ENCODE assay signal across 12 cellular contexts in genomic region chr14:88614218-88614907, GRCh38. TPM values are rescaled to one million over a fixed set of nuclear protein-coding genes. Genes with fewer than 3 reads are reported as not detected.
DNase-seq lines count a peak whose midpoint lies in the region; ATAC-seq and TF ChIP-seq lines count a peak whose summit lies in the region.
"Had no signal": no experiment of that assay in that cellular context is flagged by ENCODE, and none has a peak within 500 bp of the region (broad histone marks: within the 10 kb centered on the region; RNA-seq: fewer than 3 reads in every experiment).

No MANE protein-coding gene starts in this region.

- no peaks in the 10 kb centered on the region for H3K27me3 ChIP-seq in mammary epithelial cell (ENCODE audit: insufficient read depth, low read length)

- H3K4me3 ChIP-seq in GM12865 (ENCODE audit: low read depth, low read length): no peak overlapping the region
- H3K4me3 ChIP-seq in mammary epithelial cell (replicated peaks in 1 of 3; ENCODE audit: insufficient read depth in 1 of 3, low read depth in 2 of 3, low read length in 3 of 3): no peak overlapping the region
- H3K4me3 ChIP-seq in OCI-LY7 (ENCODE audit: low read depth, low read length, poor library complexity, severe bottlenecking): no peak overlapping the region
- H3K4me3 ChIP-seq: GM23338 had no signal

- no peaks in the 10 kb centered on the region for H3K9me2 ChIP-seq in OCI-LY7 (ENCODE audit: insufficient read depth, low read length)

- intact Hi-C loops in mammary epithelial cell (cut with micrococcal nuclease): no loop called here
- intact Hi-C loops in OCI-LY7 (cut with micrococcal nuclease; ENCODE audit: unreplicated experiment): no loop called here

- H3K4me2 ChIP-seq in mammary epithelial cell (ENCODE audit: insufficient read depth, low read depth, low read length) (peak overlapping the region; percentile 3), OCI-LY7 (ENCODE audit: low read length) (no peak overlapping the region)
- H3K4me2 ChIP-seq: GM23338 had no signal

- in situ Hi-C loops in mammary epithelial cell (cut with MboI; ENCODE audit: low sequenced_read_pairs in 2 of 2): no loop called here

- H4K20me1 ChIP-seq in mammary epithelial cell (ENCODE audit: insufficient read depth, low read length) (no peaks in the 10 kb centered on the region), OCI-LY7 (ENCODE audit: insufficient read depth, low read length) (no peaks in the 10 kb centered on the region)

- peak overlapping the region; percentile 43 for H3K27ac ChIP-seq in mammary epithelial cell (ENCODE audit: insufficient read depth, low read depth, low read length)
- no peak overlapping the region for H3K27ac ChIP-seq in OCI-LY7 (ENCODE audit: low read depth, low read length, poor library complexity, severe bottlenecking)
- H3K27ac ChIP-seq: parathyroid adenoma had no signal

- no peaks in the 10 kb centered on the region for H3K27me3 Mint-ChIP-seq in osteocyte (ENCODE audit: unreplicated experiment)
- H3K27me3 Mint-ChIP-seq in activated CD4-positive, alpha-beta memory T cell treated with anti-CD3 and anti-CD28 coated beads, Interleukin-2, amount 10 ng/mL, durations not matched to agents 7 days and 5 days: no peaks in the 10 kb centered on the region

- TF ChIP-seq CTCF in GM12865 (IDR thresholded peaks at IDR 0.05; ENCODE audit: insufficient read depth, low read depth, low read length, missing control alignments) (no peak), mammary epithelial cell (conservative IDR thresholded peaks at IDR 0.05 in 1 of 2, IDR thresholded peaks at IDR 0.05 in 1 of 2; ENCODE audit: extremely low read depth in 1 of 2, insufficient read depth in 1 of 2, low read depth in 1 of 2, low read length in 2 of 2) (no peak), osteocyte (IDR thresholded peaks at IDR 0.05) (no peak), OCI-LY7 (conservative IDR thresholded peaks at IDR 0.05; ENCODE audit: low read length) (no peak)

- 63% methylated on average over 3 of the region's 3 CpGs for WGBS in mammary epithelial cell (ENCODE audit: low coverage, missing lambda C conversion rate)

- ATAC-seq in HG03432 (IDR thresholded peaks at IDR 0.05; ENCODE audit: unreplicated experiment) (peak; percentile 58), HG03045 (IDR thresholded peaks at IDR 0.05; ENCODE audit: unreplicated experiment) (no peak)
- ATAC-seq: GM23338 had no signal

- peak; percentile 10 for DNase-seq in GM12865 (ENCODE audit: low read depth)
- DNase-seq in mammary epithelial cell: peak; percentile 32
- DNase-seq in osteocyte (ENCODE audit: extremely low spot score, unreplicated experiment): no peak
- no peak for DNase-seq in activated CD4-positive, alpha-beta memory T cell treated with anti-CD3 and anti-CD28 coated beads, Interleukin-2, amount 10 ng/mL, durations not matched to agents 7 days and 5 days
- DNase-seq in OCI-LY7 (ENCODE audit: low spot score): no peak
- DNase-seq in DMS79 treated with DMSO at 0.1 percent for 48 hours (lab: John Stamatoyannopoulos, UW): no peak
- DNase-seq: activated CD4-positive, CD25-positive, alpha-beta regulatory T cell treated with anti-CD3 and anti-CD28 coated beads, Interleukin-2, amount 50 U/mL, for 72 hours; stimulated activated CD8-positive, alpha-beta memory T cell treated with anti-CD3 and anti-CD28 coated beads, Interleukin-4, amount 100 ng/mL, for 48 hours had no signal

- no peaks in the 10 kb centered on the region for H3K9me3 ChIP-seq in mammary epithelial cell (replicated peaks; ENCODE audit: insufficient read depth, low read length)
- H3K9me3 ChIP-seq in OCI-LY7 (ENCODE audit: low read length): no peaks in the 10 kb centered on the region

- H3K9me3 Mint-ChIP-seq in osteocyte (ENCODE audit: unreplicated experiment): no peaks in the 10 kb centered on the region
- no peaks in the 10 kb centered on the region for H3K9me3 Mint-ChIP-seq in activated CD4-positive, alpha-beta memory T cell treated with anti-CD3 and anti-CD28 coated beads, Interleukin-2, amount 10 ng/mL, durations not matched to agents 7 days and 5 days
- H3K9me3 Mint-ChIP-seq: GM23338 had no signal

- H3K4me1 Mint-ChIP-seq in osteocyte (ENCODE audit: unreplicated experiment): peaks cover 25% of the 10 kb centered on the region
- H3K4me1 Mint-ChIP-seq in activated CD4-positive, alpha-beta memory T cell treated with anti-CD3 and anti-CD28 coated beads, Interleukin-2, amount 10 ng/mL, durations not matched to agents 7 days and 5 days: peaks cover 16% of the 10 kb centered on the region

- H2AFZ ChIP-seq in mammary epithelial cell (ENCODE audit: low read depth, low read length) (no peak overlapping the region), OCI-LY7 (ENCODE audit: low read length) (no peak overlapping the region)
- H2AFZ ChIP-seq: GM23338, parathyroid adenoma had no signal

- peaks cover 24% of the 10 kb centered on the region for H3K36me3 ChIP-seq in mammary epithelial cell (ENCODE audit: insufficient read depth, low read length)
- H3K36me3 ChIP-seq in OCI-LY7 (ENCODE audit: insufficient read depth, low read length): peaks cover 76% of the 10 kb centered on the region

- BruUV-seq in mammary epithelial cell (replicated peaks; lab: Mats Ljungman, UMichigan) (no TSS peak), OCI-LY7 (replicated peaks; lab: Mats Ljungman, UMichigan) (no TSS peak)

- POLR2A ChIA-PET in activated CD4-positive, alpha-beta memory T cell treated with anti-CD3 and anti-CD28 coated beads, Interleukin-2, amount 10 ng/mL, durations not matched to agents 7 days and 5 days (lab: Charles Lee): no interaction called here
- POLR2A ChIA-PET in OCI-LY7 (lab: Charles Lee): no interaction called here

- no peak overlapping the region for H3K4me3 Mint-ChIP-seq in osteocyte (ENCODE audit: unreplicated experiment)
- no peak overlapping the region for H3K4me3 Mint-ChIP-seq in activated CD4-positive, alpha-beta memory T cell treated with anti-CD3 and anti-CD28 coated beads, Interleukin-2, amount 10 ng/mL, durations not matched to agents 7 days and 5 days
- H3K4me3 Mint-ChIP-seq: GM23338 had no signal

- no peak overlapping the region for H3K9ac ChIP-seq in mammary epithelial cell (ENCODE audit: insufficient read depth, low read length)
- H3K9ac ChIP-seq: parathyroid adenoma had no signal

- CTCF ChIA-PET in mammary epithelial cell (lab: Charles Lee; ENCODE audit: low non-redundant PET) (interaction anchor here (0.6 kb wide), 1 partner anchor 1376 kb away, joined by 6 read pairs; no protein-coding TSS in a partner anchor), OCI-LY7 (lab: Charles Lee; ENCODE audit: unreplicated experiment) (no interaction called here)
- CTCF ChIA-PET in activated CD4-positive, alpha-beta memory T cell treated with anti-CD3 and anti-CD28 coated beads, Interleukin-2, amount 10 ng/mL, durations not matched to agents 7 days and 5 days (lab: Charles Lee): no interaction called here

- H3K27ac Mint-ChIP-seq in osteocyte (ENCODE audit: unreplicated experiment): peak overlapping the region; percentile 34
- no peak overlapping the region for H3K27ac Mint-ChIP-seq in activated CD4-positive, alpha-beta memory T cell treated with anti-CD3 and anti-CD28 coated beads, Interleukin-2, amount 10 ng/mL, durations not matched to agents 7 days and 5 days
- H3K27ac Mint-ChIP-seq: GM23338 had no signal

- H3K79me2 ChIP-seq in mammary epithelial cell (ENCODE audit: insufficient read depth, low read length) (no peaks in the 10 kb centered on the region), OCI-LY7 (ENCODE audit: insufficient read depth, low read depth, low read length) (no peaks in the 10 kb centered on the region)
- H3K79me2 ChIP-seq: parathyroid adenoma had no signal

- H3K4me1 ChIP-seq in mammary epithelial cell (ENCODE audit: insufficient read depth, low read length) (peaks cover 51% of the 10 kb centered on the region), OCI-LY7 (ENCODE audit: insufficient read depth, low read length, poor library complexity, severe bottlenecking) (no peaks in the 10 kb centered on the region)
- H3K4me1 ChIP-seq: parathyroid adenoma had no signal

- dilution Hi-C loops in mammary epithelial cell (cut with HindIII; ENCODE audit: low sequenced_read_pairs): no loop called here

- peaks cover 41% of the 10 kb centered on the region for H3K36me3 Mint-ChIP-seq in osteocyte (ENCODE audit: unreplicated experiment)
- peaks cover 40% of the 10 kb centered on the region for H3K36me3 Mint-ChIP-seq in activated CD4-positive, alpha-beta memory T cell treated with anti-CD3 and anti-CD28 coated beads, Interleukin-2, amount 10 ng/mL, durations not matched to agents 7 days and 5 days (ENCODE audit: low read depth)

RNA-seq across cellular contexts. Expression of gene ZC3H14, which starts 51.5 kb away (rescaled TPM):
- total RNA-seq in mammary epithelial cell (10 to 100 TPM; 60.7 to 70.3 TPM), osteocyte (63.1 and 68.6 TPM in 2 replicates), OCI-LY7 (2022) (36.6 and 45.2 TPM in 2 replicates)
- polyA plus RNA-seq in mammary epithelial cell: 79.0 TPM
- 84.2 TPM for polyA minus RNA-seq in mammary epithelial cell
- 10 to 100 TPM; 33.1 to 37.4 TPM for total RNA-seq in activated CD4-positive, alpha-beta memory T cell treated with anti-CD3 and anti-CD28 coated beads, Interleukin-2, amount 10 ng/mL, durations not matched to agents 7 days and 5 days
- 51.9 and 53.5 TPM in 2 replicates for total RNA-seq in OCI-LY7 (2014; rRNA removed; shearing (Covaris generic))

RNA-seq across cellular contexts. Expression of gene PTPN21, which starts 59.6 kb away (rescaled TPM):
- total RNA-seq in mammary epithelial cell (10 to 100 TPM; 10.0 to 22.8 TPM), osteocyte (30.0 and 33.8 TPM in 2 replicates), OCI-LY7 (2022) (not detected in 2 replicates)
- polyA plus RNA-seq in mammary epithelial cell: 6.5 TPM
- 12.2 TPM for polyA minus RNA-seq in mammary epithelial cell
- total RNA-seq in activated CD4-positive, alpha-beta memory T cell treated with anti-CD3 and anti-CD28 coated beads, Interleukin-2, amount 10 ng/mL, durations not matched to agents 7 days and 5 days: not detected
- not detected in 2 replicates for total RNA-seq in OCI-LY7 (2014; rRNA removed; shearing (Covaris generic))

Comparison
In these comparisons a context has a peak if more than half of its experiments do, and no peak if none do; other contexts are left out.
1. DNase-seq: peak in GM12865 (single experiment) and mammary epithelial cell (single experiment); none in osteocyte (single experiment), activated CD4-positive, alpha-beta memory T cell treated with anti-CD3 and anti-CD28 coated beads, Interleukin-2, amount 10 ng/mL, durations not matched to agents 7 days and 5 days (single experiment), OCI-LY7 (single experiment) and DMS79 treated with DMSO at 0.1 percent for 48 hours (single experiment).
2. RNA of gene PTPN21, which starts 59.6 kb away (total RNA-seq): 30.0 to 33.8 TPM in osteocyte and 10.0 to 22.8 TPM in mammary epithelial cell; not detected in activated CD4-positive, alpha-beta memory T cell treated with anti-CD3 and anti-CD28 coated beads, Interleukin-2, amount 10 ng/mL, durations not matched to agents 7 days and 5 days and not detected in OCI-LY7; every median in the first group is over 4 times any median in the second.